ENCODE assay signal across 9 cellular contexts in the genomic region with DNA sequence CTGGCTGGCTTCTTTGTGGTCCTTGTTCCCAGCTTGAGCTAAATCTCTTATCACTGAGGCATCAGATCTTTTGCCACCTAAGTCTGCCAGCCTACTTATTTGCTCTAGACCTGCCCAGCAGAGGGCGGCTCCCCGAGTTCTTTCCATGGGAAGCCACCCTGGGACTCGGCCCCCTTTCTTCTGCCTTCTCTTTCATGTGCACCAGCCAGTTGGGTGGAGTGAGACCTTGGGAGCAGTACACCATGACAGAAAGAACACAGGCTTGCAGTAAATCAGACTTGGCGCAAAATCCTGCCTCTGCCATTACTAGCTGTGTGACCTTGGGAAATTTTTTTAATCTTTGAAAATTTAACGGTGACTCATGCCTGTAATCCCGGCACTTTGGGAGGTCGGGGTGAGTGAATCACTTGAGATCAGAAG. TPM values are rescaled to one million over a fixed set of nuclear protein-coding genes. Genes with fewer than 3 reads are reported as not detected.
A peak's percentile ranks its signal among the peaks of the same experiment; 100 is the strongest.
DNase-seq lines count a peak whose midpoint lies in the region; ATAC-seq and TF ChIP-seq lines count a peak whose summit lies in the region.
"Had no signal": no experiment of that assay in that cellular context is flagged by ENCODE, and none has a peak within 500 bp of the region (broad histone marks: within the 10 kb centered on the region; RNA-seq: fewer than 3 reads in every experiment).

No MANE protein-coding gene starts in this region.

- no peaks in the 10 kb centered on the region for H3K9me3 ChIP-seq in right lobe of liver
- H3K9me3 ChIP-seq: upper lobe of left lung had no signal

- no peak for TF ChIP-seq POLR2A in right lobe of liver (IDR thresholded peaks at IDR 0.05)

- in situ Hi-C loops in G401 (cut with HindIII; ENCODE audit: low sequenced_read_pairs), result no loop called here
- in situ Hi-C loops in KBM-7 (cut with MboI; ENCODE audit: low pct_unique_long_range_greater_than_20kb, low sequenced_read_pairs), result no loop called here

- H3K27ac Mint-ChIP-seq in activated CD4-positive, alpha-beta memory T cell treated with anti-CD3 and anti-CD28 coated beads for 36 hours, result no peak overlapping the region

- intact Hi-C loops in activated CD4-positive, alpha-beta memory T cell treated with anti-CD3 and anti-CD28 coated beads for 36 hours (cut with micrococcal nuclease), result loop anchor here (10.0 kb wide), 1 partner anchor 272 kb away; no protein-coding TSS in a partner anchor
- intact Hi-C loops in right lobe of liver (cut with DNase I), result no loop called here

- no peaks in the 10 kb centered on the region for H3K27me3 ChIP-seq in right lobe of liver
- H3K27me3 ChIP-seq: upper lobe of left lung had no signal

- no peak overlapping the region for H3K4me3 Mint-ChIP-seq in activated CD4-positive, alpha-beta memory T cell treated with anti-CD3 and anti-CD28 coated beads for 36 hours

- DNase-seq in DMS53 (lab: John Stamatoyannopoulos, UW), result peak; percentile 37
- no peak for DNase-seq in DMS53 treated with DMSO at 0.1 percent for 48 hours (lab: John Stamatoyannopoulos, UW; ENCODE audit: unreplicated experiment)
- peak; percentile 57 for DNase-seq in activated CD4-positive, alpha-beta memory T cell treated with anti-CD3 and anti-CD28 coated beads for 36 hours
- peak in 1 of 3 donors; percentile 37 for DNase-seq in right lobe of liver
- no peak for DNase-seq in G401 (ENCODE audit: low spot score)
- no peak for DNase-seq in KBM-7
- DNase-seq: upper lobe of left lung had no signal

- H3K36me3 Mint-ChIP-seq in activated CD4-positive, alpha-beta memory T cell treated with anti-CD3 and anti-CD28 coated beads for 36 hours, result no peaks in the 10 kb centered on the region

- no peaks in the 10 kb centered on the region for H3K9me3 Mint-ChIP-seq in activated CD4-positive, alpha-beta memory T cell treated with anti-CD3 and anti-CD28 coated beads for 36 hours

- no peaks in the 10 kb centered on the region for H3K27me3 Mint-ChIP-seq in activated CD4-positive, alpha-beta memory T cell treated with anti-CD3 and anti-CD28 coated beads for 36 hours

- peak; percentile 47 for TF ChIP-seq CTCF in LNCAP (IDR thresholded peaks at IDR 0.05)
- TF ChIP-seq CTCF in right lobe of liver (IDR thresholded peaks at IDR 0.05), result peak; percentile 22 to 42 (median 30)

- 43% methylated on average over 7 of the region's 7 CpGs for WGBS in right lobe of liver (ENCODE audit: insufficient coverage, low coverage, low lambda C conversion rate, missing lambda C conversion rate)

- ATAC-seq in right lobe of liver, result peak; percentile 44 to 79 (median 59)
- ATAC-seq in GM19035 (IDR thresholded peaks at IDR 0.05; ENCODE audit: unreplicated experiment), result no peak

- no peaks in the 10 kb centered on the region for H3K4me1 ChIP-seq in right lobe of liver

- no peak overlapping the region for H3K4me3 ChIP-seq in right lobe of liver
- H3K4me3 ChIP-seq: upper lobe of left lung had no signal

- CTCF ChIA-PET in activated CD4-positive, alpha-beta memory T cell treated with anti-CD3 and anti-CD28 coated beads for 36 hours (lab: Charles Lee), result interaction anchor here (0.9 to 4.2 kb wide), 7 partner anchors 8 to 87 kb away, joined by 3 to 42 read pairs (median 7); no protein-coding TSS in a partner anchor

- POLR2A ChIA-PET in activated CD4-positive, alpha-beta memory T cell treated with anti-CD3 and anti-CD28 coated beads for 36 hours (lab: Charles Lee), result interaction anchor here (0.7 to 1.3 kb wide), 2 partner anchors 8 to 29 kb away, joined by 3 read pairs; no protein-coding TSS in a partner anchor

- H3K4me1 Mint-ChIP-seq in activated CD4-positive, alpha-beta memory T cell treated with anti-CD3 and anti-CD28 coated beads for 36 hours (ENCODE audit: low read depth), result peaks cover 18% of the 10 kb centered on the region

- no peaks in the 10 kb centered on the region for H3K36me3 ChIP-seq in right lobe of liver
- H3K36me3 ChIP-seq: upper lobe of left lung had no signal

- no peak overlapping the region for H3K27ac ChIP-seq in right lobe of liver
- H3K27ac ChIP-seq: upper lobe of left lung had no signal

RNA-seq across cellular contexts. Expression of a gene that starts 7.4 kb away (rescaled TPM):
- total RNA-seq in activated CD4-positive, alpha-beta memory T cell treated with anti-CD3 and anti-CD28 coated beads for 36 hours, result under 1 TPM; 0.55 to 0.73 TPM
- 1 to 10 TPM; 2.9 to 9.7 (median 5.6) TPM for total RNA-seq in right lobe of liver
- 2.7 and 7.5 TPM in 2 replicates for total RNA-seq in G401 (2014; rRNA removed; shearing (Covaris generic))

RNA-seq across cellular contexts. Expression of a gene that starts 24.1 kb away (rescaled TPM):
- total RNA-seq in activated CD4-positive, alpha-beta memory T cell treated with anti-CD3 and anti-CD28 coated beads for 36 hours, result 100 to 1,000 TPM; 106 to 119 TPM
- total RNA-seq in right lobe of liver, result 100 to 1,000 TPM in 3 of 6 experiments, 10 to 100 TPM in 3; 69.0 to 123 (median 108) TPM
- 88.8 and 94.2 TPM in 2 replicates for total RNA-seq in G401 (2014; rRNA removed; shearing (Covaris generic))

RNA-seq across cellular contexts. Expression of a gene that starts 44.9 kb away (rescaled TPM):
- 10 to 100 TPM; 12.1 to 12.4 TPM for total RNA-seq in activated CD4-positive, alpha-beta memory T cell treated with anti-CD3 and anti-CD28 coated beads for 36 hours
- 1 to 10 TPM; 2.5 to 7.0 (median 3.6) TPM for total RNA-seq in right lobe of liver
- total RNA-seq in G401 (2014; rRNA removed; shearing (Covaris generic)), result 0.98 and 4.1 TPM in 2 replicates

Comparison
In these comparisons a context has a peak if more than half of its experiments do, and no peak if none do; other contexts are left out.
1. DNase-seq: peak in DMS53 (single experiment) and activated CD4-positive, alpha-beta memory T cell treated with anti-CD3 and anti-CD28 coated beads for 36 hours (single experiment); none in DMS53 treated with DMSO at 0.1 percent for 48 hours (single experiment), G401 (single experiment) and KBM-7 (single experiment).